ENCODE assay signal across 10 cellular contexts in genomic region chr11:123457187-123457770, GRCh38. TPM values are rescaled to one million over a fixed set of nuclear protein-coding genes. Genes with fewer than 3 reads are reported as not detected.
DNase-seq lines count a peak whose midpoint lies in the region; ATAC-seq, FAIRE-seq and TF ChIP-seq lines count a peak whose summit lies in the region.
"Had no signal": no experiment of that assay in that cellular context is flagged by ENCODE, and none has a peak within 500 bp of the region (broad histone marks: within the 10 kb centered on the region; RNA-seq: fewer than 3 reads in every experiment).

No MANE protein-coding gene starts in this region.

- no peak for TF ChIP-seq EP300 in gastroesophageal sphincter (IDR thresholded peaks at IDR 0.05)

- H3K9me3 ChIP-seq in gastroesophageal sphincter (no peaks in the 10 kb centered on the region), BE2C (no peaks in the 10 kb centered on the region; the same call in 1 of the 2 replicates)

- no peak for DNase-seq in activated T-cell treated with anti-CD3 and anti-CD28 coated beads, Interleukin-2, amount 50 U/mL, for 24 hours
- no peak for DNase-seq in activated T-cell treated with anti-CD3 and anti-CD28 coated beads, Interleukin-2, amount 50 U/mL, for 48 hours
- no peak for DNase-seq in T-helper 2 cell treated with Interferon-gamma antibody and Interleukin-4, amounts not matched to agents 5 μg/mL and 100 μg/mL, for 36 hours (ENCODE audit: low spot score)
- DNase-seq in superior temporal gyrus (ENCODE audit: extremely low spot score) (peak; percentile 39), GM19239 (ENCODE audit: insufficient read length, low spot score) (no peak), BE2C (no peak)
- DNase-seq: effector memory CD4-positive, alpha-beta T cell; HFFc6 had no signal

- ATAC-seq in gastroesophageal sphincter, result peak; percentile 43
- no peak for ATAC-seq in GM18520 (IDR thresholded peaks at IDR 0.05; ENCODE audit: unreplicated experiment)

- peak overlapping the region; percentile 57 for H3K4me3 Mint-ChIP-seq in activated T-cell treated with anti-CD3 and anti-CD28 coated beads, Interleukin-2, amount 50 U/mL, for 24 hours
- H3K4me3 Mint-ChIP-seq in T-helper 2 cell treated with Interferon-gamma antibody and Interleukin-4, amounts not matched to agents 5 μg/mL and 100 μg/mL, for 36 hours, result peak overlapping the region; percentile 57
- H3K4me3 Mint-ChIP-seq: HFFc6 had no signal

- no peak for TF ChIP-seq CTCF in gastroesophageal sphincter (IDR thresholded peaks at IDR 0.05)
- no peak for TF ChIP-seq CTCF in BE2C (IDR thresholded peaks at IDR 0.05; ENCODE audit: low read depth, low read length)

- H3K36me3 Mint-ChIP-seq in activated T-cell treated with anti-CD3 and anti-CD28 coated beads, Interleukin-2, amount 50 U/mL, for 24 hours (ENCODE audit: low read depth), result peaks cover 34% of the 10 kb centered on the region
- H3K36me3 Mint-ChIP-seq in T-helper 2 cell treated with Interferon-gamma antibody and Interleukin-4, amounts not matched to agents 5 μg/mL and 100 μg/mL, for 36 hours (ENCODE audit: low read depth), result peaks cover 32% of the 10 kb centered on the region

- H3K27me3 ChIP-seq in gastroesophageal sphincter (no peaks in the 10 kb centered on the region), BE2C (no peaks in the 10 kb centered on the region)

- no peaks in the 10 kb centered on the region for H3K36me3 ChIP-seq in gastroesophageal sphincter
- H3K36me3 ChIP-seq in BE2C, result no peaks in the 10 kb centered on the region

- no peak for FAIRE-seq in GM19239 (lab: Jason Lieb, UNC)

- H3K27ac Mint-ChIP-seq in activated T-cell treated with anti-CD3 and anti-CD28 coated beads, Interleukin-2, amount 50 U/mL, for 24 hours, result peak overlapping the region; percentile 86
- peak overlapping the region; percentile 92 for H3K27ac Mint-ChIP-seq in T-helper 2 cell treated with Interferon-gamma antibody and Interleukin-4, amounts not matched to agents 5 μg/mL and 100 μg/mL, for 36 hours

- H3K9me3 Mint-ChIP-seq in activated T-cell treated with anti-CD3 and anti-CD28 coated beads, Interleukin-2, amount 50 U/mL, for 24 hours, result no peaks in the 10 kb centered on the region
- H3K9me3 Mint-ChIP-seq in T-helper 2 cell treated with Interferon-gamma antibody and Interleukin-4, amounts not matched to agents 5 μg/mL and 100 μg/mL, for 36 hours, result no peaks in the 10 kb centered on the region
- H3K9me3 Mint-ChIP-seq: HFFc6 had no signal

- no peak for TF ChIP-seq POLR2A in gastroesophageal sphincter (IDR thresholded peaks at IDR 0.05)

- H3K4me3 ChIP-seq in gastroesophageal sphincter, result no peak overlapping the region
- no peak overlapping the region for H3K4me3 ChIP-seq in BE2C (ENCODE audit: low read depth, low read length)

- no peaks in the 10 kb centered on the region for H3K4me1 ChIP-seq in gastroesophageal sphincter
- H3K4me1 ChIP-seq in BE2C, result peaks cover 26% of the 10 kb centered on the region

- no peaks in the 10 kb centered on the region for H3K27me3 Mint-ChIP-seq in activated T-cell treated with anti-CD3 and anti-CD28 coated beads, Interleukin-2, amount 50 U/mL, for 24 hours
- H3K27me3 Mint-ChIP-seq in T-helper 2 cell treated with Interferon-gamma antibody and Interleukin-4, amounts not matched to agents 5 μg/mL and 100 μg/mL, for 36 hours (ENCODE audit: low read depth), result no peaks in the 10 kb centered on the region

- H3K27ac ChIP-seq in gastroesophageal sphincter, result no peak overlapping the region

- 64 to 90% methylated on average over 6 to 8 of the region's 8 CpGs for WGBS in gastroesophageal sphincter (ENCODE audit: low coverage in 1 of 2), 2 donors

- H3K4me1 Mint-ChIP-seq in activated T-cell treated with anti-CD3 and anti-CD28 coated beads, Interleukin-2, amount 50 U/mL, for 24 hours (ENCODE audit: low read depth), result peaks cover 54% of the 10 kb centered on the region
- H3K4me1 Mint-ChIP-seq in T-helper 2 cell treated with Interferon-gamma antibody and Interleukin-4, amounts not matched to agents 5 μg/mL and 100 μg/mL, for 36 hours (ENCODE audit: low read depth), result peaks cover 59% of the 10 kb centered on the region

RNA-seq across cellular contexts. Expression of gene GRAMD1B, which starts 27.2 kb away (rescaled TPM):
- 1 to 10 TPM; 1.8 to 4.0 (median 3.0) TPM for total RNA-seq in gastroesophageal sphincter
- polyA plus RNA-seq in BE2C (2012; ENCODE audit: insufficient read depth, insufficient read length, low read depth), result 19.7 TPM
